In genomic region chr10:132923384-132923783, GRCh38 we compare ENCODE assay signal across 4 cellular contexts. TPM values are rescaled to one million over a fixed set of nuclear protein-coding genes. Genes with fewer than 3 reads are reported as not detected.
"Had no signal": no experiment of that assay in that cellular context is flagged by ENCODE, and none has a peak within 500 bp of the region (broad histone marks: within the 10 kb centered on the region; RNA-seq: fewer than 3 reads in every experiment).

No MANE protein-coding gene starts in this region.

RNA-seq across cellular contexts. Expression of gene CFAP46, which starts 19.0 kb away (rescaled TPM):
- total RNA-seq: skeletal muscle tissue, subcutaneous adipose tissue, thoracic aorta, vagina had no signal
